Comparison of ENCODE assay signal across 2 cellular contexts in genomic region chr1:23216771-23217420, GRCh38.
TF ChIP-seq lines count a peak whose summit lies in the region.

No MANE protein-coding gene starts in this region.

TF ChIP-seq in GM12878, 131 proteins besides CTCF, POLR2A, EP300 and RAD21:
- peak; percentile 41 for TF ChIP-seq SMC3 (IDR thresholded peaks at IDR 0.05; ENCODE audit: borderline replicate concordance, low read length)
- TF ChIP-seq TCF12 (IDR thresholded peaks at IDR 0.05; ENCODE audit: low read depth, low read length), result no peak
- 0 out of 2 replicates have a peak, but pooled peaks have one; percentile 38 for TF ChIP-seq GATAD2B (conservative IDR thresholded peaks at IDR 0.05; ENCODE audit: low read depth)

TF ChIP-seq in liver, 16 proteins besides CTCF, POLR2A, EP300 and RAD21 (continued from another document):
- TF ChIP-seq REST (IDR thresholded peaks at IDR 0.05) (no peak), TAF1 (conservative IDR thresholded peaks at IDR 0.05) (no peak), EGR1 (IDR thresholded peaks at IDR 0.05; ENCODE audit: low read depth in 2 of 2) (no peak), RXRA (IDR thresholded peaks at IDR 0.05) (no peak), FOXA1 (IDR thresholded peaks at IDR 0.05) (no peak), HNF4G (IDR thresholded peaks at IDR 0.05) (no peak), GABPA (IDR thresholded peaks at IDR 0.05 in 1 of 2, conservative IDR thresholded peaks at IDR 0.05 in 1 of 2) (no peak), NR2F2 (IDR thresholded peaks at IDR 0.05) (no peak), JUND (IDR thresholded peaks at IDR 0.05) (no peak), ATF3 (IDR thresholded peaks at IDR 0.05) (no peak), YY1 (IDR thresholded peaks at IDR 0.05) (no peak), ZBTB33 (IDR thresholded peaks at IDR 0.05) (no peak), HNF4A (conservative IDR thresholded peaks at IDR 0.05) (no peak)
